1 cellular context compared by ENCODE assay signal in genomic region chr2:3642521-3643215, GRCh38.
TF ChIP-seq lines count a peak whose summit lies in the region.

No MANE protein-coding gene starts in this region.

TF ChIP-seq in H1, 55 proteins besides CTCF, POLR2A, EP300 and RAD21:
- TF ChIP-seq HDAC2 (IDR thresholded peaks at IDR 0.05; ENCODE audit: borderline replicate concordance in 1 of 2, low read depth in 2 of 2, low read length in 2 of 2): no peak
- no peak for TF ChIP-seq SUZ12 (IDR thresholded peaks at IDR 0.05; ENCODE audit: low read length)
- TF ChIP-seq TAF1 (IDR thresholded peaks at IDR 0.05; ENCODE audit: low read depth, low read length): no peak
- no peak for TF ChIP-seq SP2 (IDR thresholded peaks at IDR 0.05; ENCODE audit: low read length)
- TF ChIP-seq KDM5A (IDR thresholded peaks at IDR 0.05; ENCODE audit: low read length): no peak
- TF ChIP-seq ASH2L (IDR thresholded peaks at IDR 0.05; ENCODE audit: low read length): no peak
- TF ChIP-seq JUN (IDR thresholded peaks at IDR 0.05; ENCODE audit: low read depth, low read length): no peak
- TF ChIP-seq TBP (IDR thresholded peaks at IDR 0.05; ENCODE audit: low read depth, low read length): no peak
- TF ChIP-seq MAFK (IDR thresholded peaks at IDR 0.05; ENCODE audit: low read depth, low read length): no peak
